8 cellular contexts compared by ENCODE assay signal in genomic region chr4:113760094-113760851, GRCh38. TPM values are rescaled to one million over a fixed set of nuclear protein-coding genes. Genes with fewer than 3 reads are reported as not detected.
A peak's percentile ranks its signal among the peaks of the same experiment; 100 is the strongest.
DNase-seq lines count a peak whose midpoint lies in the region; ATAC-seq and TF ChIP-seq lines count a peak whose summit lies in the region.

No MANE protein-coding gene starts in this region.

- peak overlapping the region; percentile 90 for H3K4me2 ChIP-seq in DOHH2 (ENCODE audit: low read length)
- peak overlapping the region; percentile 85 for H3K4me2 ChIP-seq in mesendoderm (ENCODE audit: low read length)

- H3K9me2 ChIP-seq in DOHH2 (replicated peaks; ENCODE audit: control insufficient read depth, low read length) = no peaks in the 10 kb centered on the region

- H4K8ac ChIP-seq in mesendoderm (ENCODE audit: low read depth, low read length) = no peak overlapping the region

- H2AK5ac ChIP-seq in mesendoderm (ENCODE audit: low read length) = no peak overlapping the region

- no peak overlapping the region for H3K4ac ChIP-seq in mesendoderm (ENCODE audit: low read depth, low read length)

- H3K79me2 ChIP-seq in DOHH2 (ENCODE audit: control insufficient read depth, low read length) = peaks cover 65% of the 10 kb centered on the region
- no peaks in the 10 kb centered on the region for H3K79me2 ChIP-seq in mesendoderm (ENCODE audit: control insufficient read depth, insufficient read depth, low read length)

- peak overlapping the region; percentile 77 to 99 for H3K27ac Mint-ChIP-seq in stimulated activated naive CD8-positive, alpha-beta T cell treated with anti-CD3 and anti-CD28 coated beads, Interleukin-15, amount 100 ng/mL, for 72 hours

- no CpG with 5 or more reads among the region's 22 CpGs for WGBS in mesendoderm (ENCODE audit: extremely low coverage, insufficient coverage, low lambda C conversion rate)

- TF ChIP-seq CTCF in DOHH2 (IDR thresholded peaks at IDR 0.05; ENCODE audit: low read depth, low read length, poor library complexity, severe bottlenecking) (no peak), NB4 (IDR thresholded peaks at IDR 0.05; ENCODE audit: low read depth, low read length) (no peak)

- H2BK5ac ChIP-seq in mesendoderm (ENCODE audit: low read length) = peak overlapping the region; percentile 19

- peaks cover 6% of the 10 kb centered on the region; the same call in 1 of the 2 replicates for H3F3A ChIP-seq in DOHH2 (ENCODE audit: control insufficient read depth, insufficient read depth)

- H4K5ac ChIP-seq in mesendoderm (ENCODE audit: low read length) = no peak overlapping the region

- no peaks in the 10 kb centered on the region for H3K79me1 ChIP-seq in mesendoderm (ENCODE audit: low read length)

- peaks cover 40% of the 10 kb centered on the region for H3K4me1 Mint-ChIP-seq in stimulated activated naive CD8-positive, alpha-beta T cell treated with anti-CD3 and anti-CD28 coated beads, Interleukin-15, amount 100 ng/mL, for 72 hours

- H3K23ac ChIP-seq in mesendoderm (ENCODE audit: low read length) = no peak overlapping the region

- H3K18ac ChIP-seq in mesendoderm (ENCODE audit: low read length) = peak overlapping the region; percentile 81

- peak overlapping the region; percentile 94 for H3K4me3 ChIP-seq in DOHH2 (ENCODE audit: low read length)
- peak overlapping the region; percentile 75 for H3K4me3 ChIP-seq in NB4 (ENCODE audit: low read depth, low read length)
- H3K4me3 ChIP-seq in endocrine pancreas (ENCODE audit: control insufficient read depth, insufficient read depth, low read length) = peak overlapping the region; percentile 100
- H3K4me3 ChIP-seq in mesendoderm (ENCODE audit: low read length) = peak overlapping the region; percentile 55

- peaks cover 14% of the 10 kb centered on the region; the same call in 1 of the 2 replicates for H4K20me1 ChIP-seq in DOHH2 (ENCODE audit: control insufficient read depth, insufficient read depth, low read depth, low read length)

- no peaks in the 10 kb centered on the region for H3K27me3 Mint-ChIP-seq in stimulated activated naive CD8-positive, alpha-beta T cell treated with anti-CD3 and anti-CD28 coated beads, Interleukin-15, amount 100 ng/mL, for 72 hours

- H3K27me3 ChIP-seq in DOHH2 (ENCODE audit: control insufficient read depth, low read length) (no peaks in the 10 kb centered on the region), endocrine pancreas (ENCODE audit: control insufficient read depth, insufficient read depth, low read length) (no peaks in the 10 kb centered on the region), mesendoderm (ENCODE audit: insufficient read depth, low read length, poor library complexity) (no peaks in the 10 kb centered on the region)

- H3K9me3 Mint-ChIP-seq in stimulated activated naive CD8-positive, alpha-beta T cell treated with anti-CD3 and anti-CD28 coated beads, Interleukin-15, amount 100 ng/mL, for 72 hours = no peaks in the 10 kb centered on the region

- no peak overlapping the region for H2BK15ac ChIP-seq in mesendoderm (replicated peaks; ENCODE audit: low read depth)

- peak overlapping the region; percentile 97 for H3K56ac ChIP-seq in mesendoderm (ENCODE audit: low read length)

- H2BK120ac ChIP-seq in mesendoderm (ENCODE audit: low read depth, low read length) = no peak overlapping the region

- H3K36me3 ChIP-seq in DOHH2 (ENCODE audit: control insufficient read depth, low read length) (peaks cover 58% of the 10 kb centered on the region), endocrine pancreas (ENCODE audit: control insufficient read depth, insufficient read depth, low read length) (no peaks in the 10 kb centered on the region), mesendoderm (ENCODE audit: control insufficient read depth, insufficient read depth, low read length) (no peaks in the 10 kb centered on the region)

- no peak for ATAC-seq in stimulated activated naive CD8-positive, alpha-beta T cell treated with anti-CD3 and anti-CD28 coated beads, Interleukin-15, amount 100 ng/mL, for 72 hours

- no peak for TF ChIP-seq POLR2A in NB4 (IDR thresholded peaks at IDR 0.05; ENCODE audit: extremely low read depth, insufficient read length)

- H3K4me3 Mint-ChIP-seq in stimulated activated naive CD8-positive, alpha-beta T cell treated with anti-CD3 and anti-CD28 coated beads, Interleukin-15, amount 100 ng/mL, for 72 hours = peak overlapping the region; percentile 88 to 97

- no peaks in the 10 kb centered on the region for H3K9me3 ChIP-seq in DOHH2 (ENCODE audit: control insufficient read depth, insufficient read depth, low read length)
- H3K9me3 ChIP-seq in endocrine pancreas (ENCODE audit: control insufficient read depth, low read length) = no peaks in the 10 kb centered on the region

- H3K4me1 ChIP-seq in DOHH2 (ENCODE audit: control insufficient read depth, low read length) (peaks cover 38% of the 10 kb centered on the region), endocrine pancreas (ENCODE audit: control insufficient read depth, insufficient read depth, low read length) (peaks cover 35% of the 10 kb centered on the region), mesendoderm (ENCODE audit: control insufficient read depth, low read depth, low read length) (peaks cover 3% of the 10 kb centered on the region)

- H3K27ac ChIP-seq in DOHH2 (ENCODE audit: low read depth, low read length) = peak overlapping the region; percentile 98
- H3K27ac ChIP-seq in mesendoderm (ENCODE audit: low read depth, low read length) = peak overlapping the region; percentile 96

- peak; percentile 48 for DNase-seq in NB4 (ENCODE audit: low read depth)
- peak; percentile 47 to 58 for DNase-seq in activated CD4-positive, alpha-beta T cell treated with anti-CD3 and anti-CD28 coated beads, Interleukin-2, amount 50 U/mL, for 48 hours
- peak; percentile 54 for DNase-seq in mesendoderm
- peak in 1 of 2 donors; percentile 40 for DNase-seq in stimulated activated naive CD8-positive, alpha-beta T cell treated with anti-CD3 and anti-CD28 coated beads, Interleukin-15, amount 100 ng/mL, for 72 hours
- no peak for DNase-seq in HuH-7 (ENCODE audit: low spot score)
- no peak for DNase-seq in retina

- H3K9ac ChIP-seq in endocrine pancreas (ENCODE audit: control insufficient read depth, insufficient read depth, low read length) (peak overlapping the region; percentile 88), mesendoderm (ENCODE audit: low read length) (peak overlapping the region; percentile 92)

RNA-seq across cellular contexts. Expression of gene CAMK2D, which starts 1.3 kb away (rescaled TPM):
- 4.3 TPM for polyA plus RNA-seq in mesendoderm (2013, experiment 1 of 2)
- polyA plus RNA-seq in mesendoderm (2013, experiment 2 of 2) = 4.4 TPM

Comparison
In these comparisons a context has a peak if more than half of its experiments do, and no peak if none do; other contexts are left out.
1. DNase-seq: peak in NB4 (single experiment), activated CD4-positive, alpha-beta T cell treated with anti-CD3 and anti-CD28 coated beads, Interleukin-2, amount 50 U/mL, for 48 hours (2 of 2) and mesendoderm (single experiment); none in HuH-7 (single experiment) and retina (single experiment).
2. Peak in every context shown above with its lines, with median percentiles within 50 percentile points of each other: H3K4me3 ChIP-seq.